Comparison of ENCODE assay signal across 4 cellular contexts in the genomic region with DNA sequence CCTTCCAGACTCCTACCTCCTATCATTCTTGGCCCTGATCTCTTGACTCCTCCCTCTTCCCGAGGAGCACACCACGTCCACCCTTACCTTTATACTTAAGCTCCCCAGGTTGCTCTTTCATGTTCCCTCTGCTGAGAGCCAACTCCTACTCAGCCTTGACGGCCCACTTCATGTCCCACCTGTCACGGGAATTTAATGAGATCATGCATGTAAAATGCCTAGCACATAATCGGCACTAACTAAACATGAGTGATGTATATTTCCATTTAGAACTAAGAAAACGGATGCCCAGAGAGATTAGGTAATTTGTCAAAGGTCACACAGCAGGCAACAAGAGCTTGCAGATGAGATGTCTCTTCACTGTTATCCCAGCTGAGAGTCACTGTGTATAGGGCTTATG. TPM values are rescaled to one million over a fixed set of nuclear protein-coding genes. Genes with fewer than 3 reads are reported as not detected.
"Had no signal": no experiment of that assay in that cellular context is flagged by ENCODE, and none has a peak within 500 bp of the region (broad histone marks: within the 10 kb centered on the region; RNA-seq: fewer than 3 reads in every experiment).

No MANE protein-coding gene starts in this region.

- DNase-seq: GDM1, GF-D8 had no signal

- H3K4me3 ChIP-seq: GM12878 had no signal

RNA-seq across cellular contexts. Expression of a gene that starts 45.1 kb away (rescaled TPM):
- total RNA-seq: G401, GM12878 had no signal
